ENCODE assay signal across 10 cellular contexts in genomic region chr2:225010804-225011203, GRCh38. TPM values are rescaled to one million over a fixed set of nuclear protein-coding genes. Genes with fewer than 3 reads are reported as not detected.
DNase-seq lines count a peak whose midpoint lies in the region; ATAC-seq and TF ChIP-seq lines count a peak whose summit lies in the region.
"Had no signal": no experiment of that assay in that cellular context is flagged by ENCODE, and none has a peak within 500 bp of the region (broad histone marks: within the 10 kb centered on the region; RNA-seq: fewer than 3 reads in every experiment).

No MANE protein-coding gene starts in this region.

- H3K27me3 Mint-ChIP-seq in chondrocyte (ENCODE audit: low read depth) (no peaks in the 10 kb centered on the region), osteocyte (ENCODE audit: unreplicated experiment) (no peaks in the 10 kb centered on the region)

- peaks cover 42% of the 10 kb centered on the region for H3K4me1 Mint-ChIP-seq in chondrocyte (ENCODE audit: low read depth)
- H3K4me1 Mint-ChIP-seq in osteocyte (ENCODE audit: unreplicated experiment) = peaks cover 49% of the 10 kb centered on the region

- H3K4me3 Mint-ChIP-seq in chondrocyte (ENCODE audit: unreplicated experiment) (no peak overlapping the region), osteocyte (ENCODE audit: unreplicated experiment) (no peak overlapping the region)

- TF ChIP-seq POLR2A in right lobe of liver (IDR thresholded peaks at IDR 0.05) = no peak

- WGBS in right lobe of liver (ENCODE audit: insufficient coverage, low coverage, low lambda C conversion rate, missing lambda C conversion rate) = 64% methylated on average over 4 of the region's 4 CpGs

- no peaks in the 10 kb centered on the region for H3K9me3 ChIP-seq in right lobe of liver

- H3K27me3 ChIP-seq in right lobe of liver = no peaks in the 10 kb centered on the region

- no peaks in the 10 kb centered on the region for H3K4me1 ChIP-seq in right lobe of liver

- H3K27ac ChIP-seq in right lobe of liver = no peak overlapping the region

- DNase-seq in EL = peak; percentile 84
- peak; percentile 67 for DNase-seq in RKO (ENCODE audit: low spot score)
- DNase-seq in chondrocyte (ENCODE audit: low spot score) = no peak
- no peak for DNase-seq in osteocyte (ENCODE audit: extremely low spot score, unreplicated experiment)
- DNase-seq in NCI-H69 (lab: John Stamatoyannopoulos, UW) = no peak
- no peak for DNase-seq in stimulated activated naive CD4-positive, alpha-beta T cell treated with Interleukin-2 at 50 U/mL for 16 hours (lab: John Stamatoyannopoulos, UW)
- DNase-seq in amygdala (lab: John Stamatoyannopoulos, UW) = no peak
- no peak for DNase-seq in right lobe of liver
- DNase-seq: activated effector memory CD4-positive, alpha-beta T cell treated with Interleukin-2 at 50 U/mL for 16 hours; glutamatergic neuron had no signal

- H3K4me3 ChIP-seq in right lobe of liver = no peak overlapping the region

- ATAC-seq in right lobe of liver = no peak

- H3K27ac Mint-ChIP-seq in chondrocyte (ENCODE audit: unreplicated experiment) (peak overlapping the region; percentile 95), osteocyte (ENCODE audit: unreplicated experiment) (peak overlapping the region; percentile 62)

- H3K36me3 ChIP-seq in right lobe of liver = no peaks in the 10 kb centered on the region

- H3K36me3 Mint-ChIP-seq in chondrocyte (ENCODE audit: low read depth) = peaks cover under 1% of the 10 kb centered on the region
- H3K36me3 Mint-ChIP-seq in osteocyte (ENCODE audit: unreplicated experiment) = no peaks in the 10 kb centered on the region

- H3K9me3 Mint-ChIP-seq in chondrocyte (ENCODE audit: low read depth) = no peaks in the 10 kb centered on the region
- H3K9me3 Mint-ChIP-seq in osteocyte (ENCODE audit: unreplicated experiment) = no peaks in the 10 kb centered on the region

- intact Hi-C loops in right lobe of liver (cut with DNase I) = no loop called here

- no peak for TF ChIP-seq CTCF in chondrocyte (IDR thresholded peaks at IDR 0.05)
- no peak for TF ChIP-seq CTCF in osteocyte (IDR thresholded peaks at IDR 0.05)
- TF ChIP-seq CTCF in right lobe of liver (IDR thresholded peaks at IDR 0.05) = no peak

RNA-seq across cellular contexts. Expression of gene DOCK10, which starts 31.5 kb away (rescaled TPM):
- total RNA-seq in chondrocyte = 14.3 to 22.9 TPM (median 18.5 TPM) in 3 replicates
- total RNA-seq in osteocyte = 13.1 and 15.2 TPM in 2 replicates
- total RNA-seq in right lobe of liver = 10 to 100 TPM in 1 of 6 experiments, 1 to 10 TPM in 5; 5.1 to 10.2 (median 7.1) TPM

Comparison
In these comparisons a context has a peak if more than half of its experiments do, and no peak if none do; other contexts are left out.
1. DNase-seq: peak in EL (single experiment) and RKO (single experiment); none in chondrocyte (single experiment), osteocyte (single experiment), NCI-H69 (single experiment), stimulated activated naive CD4-positive, alpha-beta T cell treated with Interleukin-2 at 50 U/mL for 16 hours (single experiment), amygdala (0 of 56) and right lobe of liver (0 of 3).